Comparison of ENCODE assay signal across 19 cellular contexts in the genomic region with DNA sequence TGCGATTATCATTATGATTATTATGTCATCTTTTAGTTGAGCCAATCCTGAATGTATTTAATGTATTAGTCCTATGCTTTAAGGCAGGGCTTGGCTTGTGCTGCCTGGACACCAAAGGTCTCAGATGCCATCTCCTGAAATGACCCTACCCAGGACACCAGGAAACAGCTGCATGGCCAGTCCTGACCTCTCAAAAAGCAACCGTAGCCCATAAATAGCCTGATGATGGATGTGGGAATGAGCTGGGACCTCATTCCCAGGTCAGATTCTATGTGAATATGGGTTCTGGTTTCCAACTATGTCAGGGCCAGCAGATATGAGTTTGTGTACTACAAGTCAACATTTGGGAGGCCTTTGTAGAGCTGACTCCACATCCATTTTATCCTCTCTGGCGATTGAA.
DNase-seq lines count a peak whose midpoint lies in the region; ATAC-seq and TF ChIP-seq lines count a peak whose summit lies in the region.
"Had no signal": no experiment of that assay in that cellular context is flagged by ENCODE, and none has a peak within 500 bp of the region (broad histone marks: within the 10 kb centered on the region; RNA-seq: fewer than 3 reads in every experiment).

No MANE protein-coding gene starts in this region.

- DNase-seq in myocyte (ENCODE audit: low read depth), result peak; percentile 21
- no peak for DNase-seq in psoas muscle
- DNase-seq in activated naive CD4-positive, alpha-beta T cell treated with Interleukin-2 at 50 U/mL for 16 hours, result no peak
- DNase-seq: 8988T; ACHN; BE2C; C1 segment of cervical spinal cord; CD4-positive, alpha-beta memory T cell; CD4-positive, CD25-positive, alpha-beta regulatory T cell; CD8-positive, alpha-beta memory T cell; COR-L47; DMS79 treated with DMSO at 0.1 percent for 48 hours; GDM1 had no signal

- H3K27me3 ChIP-seq in BLaER1 treated with 17β-estradiol and CSF1 and Interleukin-3, amounts not matched to agents 10 nM and 100 nM, result no peaks in the 10 kb centered on the region
- no peaks in the 10 kb centered on the region for H3K27me3 ChIP-seq in psoas muscle (ENCODE audit: insufficient read depth in 3 of 3, low read length in 2 of 3)
- H3K27me3 ChIP-seq: BE2C had no signal

- H3K4me3 Mint-ChIP-seq in stimulated activated memory B cell treated with anti-CD40 and anti-IgM and Interleukin-4, amounts not matched to agents 10 μg/mL and 1 μg/mL and 100 μg/mL, for 72 hours, result no peak overlapping the region
- H3K4me3 Mint-ChIP-seq: CD14-positive monocyte; CD4-positive, alpha-beta memory T cell; CD4-positive, CD25-positive, alpha-beta regulatory T cell; CD8-positive, alpha-beta memory T cell had no signal

- no peaks in the 10 kb centered on the region for H3K36me3 Mint-ChIP-seq in stimulated activated memory B cell treated with anti-CD40 and anti-IgM and Interleukin-4, amounts not matched to agents 10 μg/mL and 1 μg/mL and 100 μg/mL, for 72 hours
- H3K36me3 Mint-ChIP-seq: CD14-positive monocyte; CD4-positive, alpha-beta memory T cell; CD4-positive, CD25-positive, alpha-beta regulatory T cell; CD8-positive, alpha-beta memory T cell had no signal

- H3K27me3 Mint-ChIP-seq in stimulated activated memory B cell treated with anti-CD40 and anti-IgM and Interleukin-4, amounts not matched to agents 10 μg/mL and 1 μg/mL and 100 μg/mL, for 72 hours, result no peaks in the 10 kb centered on the region
- H3K27me3 Mint-ChIP-seq: CD4-positive, alpha-beta memory T cell; CD4-positive, CD25-positive, alpha-beta regulatory T cell; CD8-positive, alpha-beta memory T cell had no signal

- peak overlapping the region in 7 of 11 experiments; percentile 27 to 83 (median 63); a peak in 14 of 22 replicates for H3K4me2 ChIP-seq in BLaER1 treated with 17β-estradiol and CSF1 and Interleukin-3, amounts not matched to agents 10 nM and 100 nM

- no peak overlapping the region for H3K27ac Mint-ChIP-seq in stimulated activated memory B cell treated with anti-CD40 and anti-IgM and Interleukin-4, amounts not matched to agents 10 μg/mL and 1 μg/mL and 100 μg/mL, for 72 hours
- H3K27ac Mint-ChIP-seq: CD14-positive monocyte; CD4-positive, alpha-beta memory T cell; CD4-positive, CD25-positive, alpha-beta regulatory T cell; CD8-positive, alpha-beta memory T cell had no signal

- WGBS in psoas muscle, 3 donors, result 44 to 55% (median 52%) methylated on average over 3 of the region's 3 CpGs

- H3K9ac ChIP-seq in BLaER1 treated with 17β-estradiol and CSF1 and Interleukin-3, amounts not matched to agents 10 nM and 100 nM, result no peak overlapping the region

- no peak for TF ChIP-seq CTCF in psoas muscle (IDR thresholded peaks at IDR 0.05)

- intact Hi-C loops in psoas muscle (cut with DNase I), result no loop called here

- peaks cover 0 to 89% (median 46%) of the 10 kb centered on the region in 10 experiments; a peak in 18 of 20 replicates for H3K4me1 ChIP-seq in BLaER1 treated with 17β-estradiol and CSF1 and Interleukin-3, amounts not matched to agents 10 nM and 100 nM
- H3K4me1 ChIP-seq in psoas muscle, result no peaks in the 10 kb centered on the region
- H3K4me1 ChIP-seq: BE2C had no signal

- peak in 3 of 4 donors; percentile 44 to 75 (median 48) for ATAC-seq in psoas muscle
- no peak for ATAC-seq in HG03571 (IDR thresholded peaks at IDR 0.05; ENCODE audit: unreplicated experiment)
- ATAC-seq in HG02642 (IDR thresholded peaks at IDR 0.05; ENCODE audit: poor library complexity, unreplicated experiment), result no peak
- no peak for ATAC-seq in stimulated activated memory B cell treated with anti-CD40 and anti-IgM and Interleukin-4, amounts not matched to agents 10 μg/mL and 1 μg/mL and 100 μg/mL, for 72 hours
- ATAC-seq: GM12878 had no signal

- H3K9me3 Mint-ChIP-seq in stimulated activated memory B cell treated with anti-CD40 and anti-IgM and Interleukin-4, amounts not matched to agents 10 μg/mL and 1 μg/mL and 100 μg/mL, for 72 hours, result no peaks in the 10 kb centered on the region

- H3K9me3 ChIP-seq in BLaER1 treated with 17β-estradiol and CSF1 and Interleukin-3, amounts not matched to agents 10 nM and 100 nM (replicated peaks in 1 of 11), result peaks cover 0 to 22% (median 5%) of the 10 kb centered on the region in 11 experiments; a peak in 6 of 22 replicates
- H3K9me3 ChIP-seq in psoas muscle, result no peaks in the 10 kb centered on the region
- H3K9me3 ChIP-seq: BE2C had no signal

- no peaks in the 10 kb centered on the region for H4K20me1 ChIP-seq in BLaER1 treated with 17β-estradiol and CSF1 and Interleukin-3, amounts not matched to agents 10 nM and 100 nM

- H3K4me3 ChIP-seq in BLaER1 treated with 17β-estradiol and CSF1 and Interleukin-3, amounts not matched to agents 10 nM and 100 nM, result no peak overlapping the region
- no peak overlapping the region for H3K4me3 ChIP-seq in psoas muscle
- H3K4me3 ChIP-seq: GM12878 had no signal

- peaks cover 0 to 5% (median 0%) of the 10 kb centered on the region in 11 experiments; a peak in 1 of 22 replicates for H3K36me3 ChIP-seq in BLaER1 treated with 17β-estradiol and CSF1 and Interleukin-3, amounts not matched to agents 10 nM and 100 nM
- H3K36me3 ChIP-seq in psoas muscle (ENCODE audit: insufficient read depth in 1 of 2, low read depth in 1 of 2), result no peaks in the 10 kb centered on the region
- H3K36me3 ChIP-seq: BE2C had no signal

- no peaks in the 10 kb centered on the region for H3K4me1 Mint-ChIP-seq in stimulated activated memory B cell treated with anti-CD40 and anti-IgM and Interleukin-4, amounts not matched to agents 10 μg/mL and 1 μg/mL and 100 μg/mL, for 72 hours
- H3K4me1 Mint-ChIP-seq: CD14-positive monocyte; CD4-positive, alpha-beta memory T cell; CD4-positive, CD25-positive, alpha-beta regulatory T cell; CD8-positive, alpha-beta memory T cell had no signal

- H3K27ac ChIP-seq in BLaER1 treated with 17β-estradiol and CSF1 and Interleukin-3, amounts not matched to agents 10 nM and 100 nM, result peak overlapping the region in 2 of 11 experiments; percentile 14 to 25; a peak in 4 of 22 replicates
- no peak overlapping the region for H3K27ac ChIP-seq in psoas muscle

Comparison
In these comparisons a context has a peak if more than half of its experiments do, and no peak if none do; other contexts are left out.
1. ATAC-seq: peak in psoas muscle (3 of 4); none in HG03571 (single experiment), HG02642 (single experiment) and stimulated activated memory B cell treated with anti-CD40 and anti-IgM and Interleukin-4, amounts not matched to agents 10 μg/mL and 1 μg/mL and 100 μg/mL, for 72 hours (single experiment).